Comparison of ENCODE assay signal across 1 cellular context in genomic region chr6:98834060-98835031, GRCh38.
TF ChIP-seq lines count a peak whose summit lies in the region.

POU3F2 (plus strand) TSS chr6:98834574; CDS start chr6:98834874, 300 bp downstream.

TF ChIP-seq in GM23338, 12 proteins besides CTCF, POLR2A, EP300 and RAD21 (continued from another document):
- no peak for TF ChIP-seq REST (IDR thresholded peaks at IDR 0.05; ENCODE audit: unreplicated experiment)
